Comparison of ENCODE assay signal across 8 cellular contexts in genomic region chr5:54902817-54903473, GRCh38.
A peak's percentile ranks its signal among the peaks of the same experiment; 100 is the strongest.
DNase-seq lines count a peak whose midpoint lies in the region; ATAC-seq and TF ChIP-seq lines count a peak whose summit lies in the region.

No MANE protein-coding gene starts in this region.

- no peaks in the 10 kb centered on the region for H3K9me3 Mint-ChIP-seq in natural killer cell treated with Interleukin-12 subunit alpha and Interleukin-12 subunit beta and Interleukin-15 and Interleukin-18, amount 100 ng/mL, for 72 hours

- no peak overlapping the region for H3K4me3 ChIP-seq in tibial nerve

- 59 to 83% methylated on average over 2 of the region's 2 CpGs for WGBS in tibial nerve, 2 donors

- TF ChIP-seq CTCF in GM20000 (IDR thresholded peaks at IDR 0.05; ENCODE audit: extremely low read depth, missing control alignments) (no peak), tibial nerve (IDR thresholded peaks at IDR 0.05) (no peak)

- no peak for TF ChIP-seq EP300 in tibial nerve (IDR thresholded peaks at IDR 0.05)

- H3K27me3 Mint-ChIP-seq in natural killer cell treated with Interleukin-12 subunit alpha and Interleukin-12 subunit beta and Interleukin-15 and Interleukin-18, amount 100 ng/mL, for 72 hours = peaks cover 21 to 22% of the 10 kb centered on the region in 2 donors

- peaks cover 10 to 28% of the 10 kb centered on the region in 2 donors for H3K4me1 Mint-ChIP-seq in natural killer cell treated with Interleukin-12 subunit alpha and Interleukin-12 subunit beta and Interleukin-15 and Interleukin-18, amount 100 ng/mL, for 72 hours (ENCODE audit: low read depth in 2 of 2)

- no peaks in the 10 kb centered on the region for H3K9me3 ChIP-seq in tibial nerve

- no peak for TF ChIP-seq POLR2A in tibial nerve (IDR thresholded peaks at IDR 0.05)

- ATAC-seq in HG03520 (IDR thresholded peaks at IDR 0.05; ENCODE audit: unreplicated experiment) = peak; percentile 100
- ATAC-seq in natural killer cell treated with Interleukin-12 subunit alpha and Interleukin-12 subunit beta and Interleukin-15 and Interleukin-18, amount 100 ng/mL, for 72 hours = peak; percentile 95

- no peaks in the 10 kb centered on the region for H3K36me3 ChIP-seq in tibial nerve

- no peaks in the 10 kb centered on the region for H3K36me3 Mint-ChIP-seq in natural killer cell treated with Interleukin-12 subunit alpha and Interleukin-12 subunit beta and Interleukin-15 and Interleukin-18, amount 100 ng/mL, for 72 hours

- peak overlapping the region; percentile 29 to 36 for H3K27ac Mint-ChIP-seq in natural killer cell treated with Interleukin-12 subunit alpha and Interleukin-12 subunit beta and Interleukin-15 and Interleukin-18, amount 100 ng/mL, for 72 hours

- peaks cover 0 to 6% of the 10 kb centered on the region in 2 donors for H3K27me3 ChIP-seq in tibial nerve

- peak; percentile 1 for DNase-seq in GDM1 (lab: John Stamatoyannopoulos, UW)
- DNase-seq in GM20000 (ENCODE audit: low spot score) = peak; percentile 40
- peak; percentile 34 for DNase-seq in activated CD4-positive, CD25-positive, alpha-beta regulatory T cell treated with anti-CD3 and anti-CD28 coated beads, Interleukin-2, amount 50 U/mL, for 72 hours
- no peak for DNase-seq in natural killer cell treated with Interleukin-12 subunit alpha and Interleukin-12 subunit beta and Interleukin-15 and Interleukin-18, amount 100 ng/mL, for 72 hours (ENCODE audit: low spot score)
- no peak for DNase-seq in tibial nerve (ENCODE audit: low spot score in 2 of 2)
- no peak for DNase-seq in central memory CD4-positive, alpha-beta T cell
- DNase-seq in NCI-H146 treated with DMSO at 0.1 percent for 48 hours (lab: John Stamatoyannopoulos, UW; ENCODE audit: unreplicated experiment) = no peak

- no peak overlapping the region for H3K27ac ChIP-seq in tibial nerve

- peak overlapping the region; percentile 68 for H3K4me3 Mint-ChIP-seq in natural killer cell treated with Interleukin-12 subunit alpha and Interleukin-12 subunit beta and Interleukin-15 and Interleukin-18, amount 100 ng/mL, for 72 hours

- H3K4me1 ChIP-seq in tibial nerve = peaks cover 0 to 7% (median 4%) of the 10 kb centered on the region in 4 donors

Comparison
In these comparisons a context has a peak if more than half of its experiments do, and no peak if none do; other contexts are left out.
1. DNase-seq: peak in GDM1 (single experiment), GM20000 (single experiment) and activated CD4-positive, CD25-positive, alpha-beta regulatory T cell treated with anti-CD3 and anti-CD28 coated beads, Interleukin-2, amount 50 U/mL, for 72 hours (single experiment); none in natural killer cell treated with Interleukin-12 subunit alpha and Interleukin-12 subunit beta and Interleukin-15 and Interleukin-18, amount 100 ng/mL, for 72 hours (single experiment), tibial nerve (0 of 2), central memory CD4-positive, alpha-beta T cell (single experiment) and NCI-H146 treated with DMSO at 0.1 percent for 48 hours (single experiment).